23 cellular contexts compared by ENCODE assay signal in the genomic region with DNA sequence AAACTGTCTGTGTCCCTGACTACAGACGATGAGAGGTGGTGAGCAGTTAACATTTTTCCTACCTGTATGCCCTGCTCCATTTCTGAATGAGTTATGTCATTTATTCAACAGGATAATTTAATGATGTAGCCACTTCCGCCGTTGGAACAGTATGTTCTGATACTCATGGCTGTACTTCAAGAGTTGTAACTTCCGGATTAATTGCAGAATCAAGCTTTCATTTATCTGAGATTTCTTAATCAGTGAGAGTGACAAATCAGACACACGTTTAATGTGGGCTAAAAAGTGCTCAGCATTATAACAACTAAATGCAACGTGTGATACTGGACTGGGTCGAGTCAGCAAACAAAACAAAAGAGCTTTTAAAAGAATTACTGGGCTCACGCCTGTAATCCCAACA.
DNase-seq lines count a peak whose midpoint lies in the region; ATAC-seq, FAIRE-seq and TF ChIP-seq lines count a peak whose summit lies in the region.
"Had no signal": no experiment of that assay in that cellular context is flagged by ENCODE, and none has a peak within 500 bp of the region (broad histone marks: within the 10 kb centered on the region; RNA-seq: fewer than 3 reads in every experiment).

No MANE protein-coding gene starts in this region.

- DNase-seq in Karpas-422 (peak; percentile 11), bronchial epithelial cell (ENCODE audit: low read depth) (peak; percentile 71), Right ventricle myocardium superior (no peak), pancreas (no peak), NCI-H2029 (lab: John Stamatoyannopoulos, UW) (no peak), inferior parietal cortex (ENCODE audit: extremely low spot score) (no peak)
- no peak for DNase-seq in activated CD4-positive, alpha-beta memory T cell treated with anti-CD3 and anti-CD28 coated beads, Interleukin-2, amount 10 ng/mL, durations not matched to agents 7 days and 5 days
- DNase-seq: ACHN; activated CD4-positive, alpha-beta memory T cell treated with anti-CD3 and anti-CD28 coated beads for 36 hours; activated gamma-delta T cell; activated naive CD8-positive, alpha-beta T cell treated with anti-CD3 and anti-CD28 coated beads, Interleukin-2, amount 50 U/mL, for 24 hours; brain microvascular endothelial cell; hypothalamus; islet precursor cell; mesenchymal stem cell; naive thymus-derived CD4-positive, alpha-beta T cell; NCI-H1105; NCI-H2081; NCI-H446 treated with DMSO at 0.1 percent for 48 hours; right lobe of liver; stimulated activated CD4-positive, alpha-beta T cell treated with anti-CD3 and anti-CD28 coated beads, Interleukin-15, amount 100 ng/mL, for 24 hours had no signal

- FAIRE-seq in bronchial epithelial cell (lab: Jason Lieb, UNC): no peak
- no peak for FAIRE-seq in pancreas (lab: Jason Lieb, UNC)

- no peaks in the 10 kb centered on the region for H3K9me3 Mint-ChIP-seq in activated CD4-positive, alpha-beta memory T cell treated with anti-CD3 and anti-CD28 coated beads, Interleukin-2, amount 10 ng/mL, durations not matched to agents 7 days and 5 days
- H3K9me3 Mint-ChIP-seq: activated CD4-positive, alpha-beta memory T cell treated with anti-CD3 and anti-CD28 coated beads for 36 hours; activated naive CD8-positive, alpha-beta T cell treated with anti-CD3 and anti-CD28 coated beads, Interleukin-2, amount 50 U/mL, for 24 hours had no signal

- H3K9me3 ChIP-seq in Karpas-422 (ENCODE audit: low read length) (no peaks in the 10 kb centered on the region), pancreas (no peaks in the 10 kb centered on the region)
- H3K9me3 ChIP-seq: BLaER1, right lobe of liver had no signal

- no peak overlapping the region for H3K4me2 ChIP-seq in Karpas-422 (ENCODE audit: low read depth, low read length, poor library complexity, severe bottlenecking)
- H3K4me2 ChIP-seq: BLaER1 had no signal

- no peaks in the 10 kb centered on the region for H4K20me1 ChIP-seq in Karpas-422 (ENCODE audit: insufficient read depth, low read depth, low read length)
- H4K20me1 ChIP-seq: BLaER1 had no signal

- H3K4me3 ChIP-seq in Karpas-422 (ENCODE audit: low read length) (no peak overlapping the region), bronchial epithelial cell (ENCODE audit: low read depth, low read length) (no peak overlapping the region), pancreas (no peak overlapping the region)
- H3K4me3 ChIP-seq: BLaER1, right lobe of liver had no signal

- no peaks in the 10 kb centered on the region for H3K27me3 ChIP-seq in Karpas-422 (ENCODE audit: low read length)
- H3K27me3 ChIP-seq in bronchial epithelial cell (ENCODE audit: control insufficient read depth, insufficient read depth, low read length): no peaks in the 10 kb centered on the region
- no peaks in the 10 kb centered on the region for H3K27me3 ChIP-seq in pancreas
- H3K27me3 ChIP-seq: BLaER1, brain microvascular endothelial cell, right lobe of liver had no signal

- H3K9ac ChIP-seq in Karpas-422 (ENCODE audit: low read length): no peak overlapping the region
- H3K9ac ChIP-seq: BLaER1 had no signal

- H2AFZ ChIP-seq in Karpas-422 (ENCODE audit: low read length): no peak overlapping the region

- H3K4me3 Mint-ChIP-seq in activated CD4-positive, alpha-beta memory T cell treated with anti-CD3 and anti-CD28 coated beads, Interleukin-2, amount 10 ng/mL, durations not matched to agents 7 days and 5 days: no peak overlapping the region
- H3K4me3 Mint-ChIP-seq: activated CD4-positive, alpha-beta memory T cell treated with anti-CD3 and anti-CD28 coated beads for 36 hours; activated naive CD8-positive, alpha-beta T cell treated with anti-CD3 and anti-CD28 coated beads, Interleukin-2, amount 50 U/mL, for 24 hours; naive thymus-derived CD4-positive, alpha-beta T cell had no signal

- no peaks in the 10 kb centered on the region for H3K79me2 ChIP-seq in Karpas-422 (ENCODE audit: low read length)

- peaks cover 17% of the 10 kb centered on the region for H3K27me3 Mint-ChIP-seq in activated CD4-positive, alpha-beta memory T cell treated with anti-CD3 and anti-CD28 coated beads, Interleukin-2, amount 10 ng/mL, durations not matched to agents 7 days and 5 days

- H3K9me2 ChIP-seq in Karpas-422 (replicated peaks; ENCODE audit: insufficient read depth, low read length): no peaks in the 10 kb centered on the region

- no peak for TF ChIP-seq CTCF in bronchial epithelial cell (IDR thresholded peaks at IDR 0.05; ENCODE audit: insufficient read depth, low read length, severe bottlenecking)
- TF ChIP-seq CTCF in pancreas (IDR thresholded peaks at IDR 0.05): no peak

- POLR2A ChIA-PET in activated CD4-positive, alpha-beta memory T cell treated with anti-CD3 and anti-CD28 coated beads, Interleukin-2, amount 10 ng/mL, durations not matched to agents 7 days and 5 days (lab: Charles Lee): no interaction called here

- H3K36me3 ChIP-seq in Karpas-422 (ENCODE audit: insufficient read depth, low read length) (no peaks in the 10 kb centered on the region), bronchial epithelial cell (ENCODE audit: control insufficient read depth, insufficient read depth, low read length) (no peaks in the 10 kb centered on the region), pancreas (no peaks in the 10 kb centered on the region)
- H3K36me3 ChIP-seq: BLaER1, brain microvascular endothelial cell, right lobe of liver had no signal

- intact Hi-C loops in Right ventricle myocardium superior (cut with DNase I): no loop called here
- intact Hi-C loops in pancreas (cut with DNase I): no loop called here

- H3K27ac Mint-ChIP-seq in activated CD4-positive, alpha-beta memory T cell treated with anti-CD3 and anti-CD28 coated beads, Interleukin-2, amount 10 ng/mL, durations not matched to agents 7 days and 5 days: no peak overlapping the region
- H3K27ac Mint-ChIP-seq: activated CD4-positive, alpha-beta memory T cell treated with anti-CD3 and anti-CD28 coated beads for 36 hours; activated naive CD8-positive, alpha-beta T cell treated with anti-CD3 and anti-CD28 coated beads, Interleukin-2, amount 50 U/mL, for 24 hours; naive thymus-derived CD4-positive, alpha-beta T cell had no signal

- CTCF ChIA-PET in activated CD4-positive, alpha-beta memory T cell treated with anti-CD3 and anti-CD28 coated beads, Interleukin-2, amount 10 ng/mL, durations not matched to agents 7 days and 5 days (lab: Charles Lee): no interaction called here

- peak; percentile 80 for ATAC-seq in Right ventricle myocardium superior (ENCODE audit: poor library complexity)
- ATAC-seq in pancreas: peak; percentile 16 to 79 (median 42)
- no peak for ATAC-seq in GM19023 (IDR thresholded peaks at IDR 0.05; ENCODE audit: unreplicated experiment)
- ATAC-seq: activated naive CD8-positive, alpha-beta T cell treated with anti-CD3 and anti-CD28 coated beads, Interleukin-2, amount 50 U/mL, for 24 hours; naive thymus-derived CD4-positive, alpha-beta T cell; right lobe of liver had no signal

- H3K27ac ChIP-seq in Karpas-422 (ENCODE audit: low read length): no peak overlapping the region
- no peak overlapping the region for H3K27ac ChIP-seq in pancreas
- H3K27ac ChIP-seq: BLaER1, brain microvascular endothelial cell, right lobe of liver had no signal

- H3K36me3 Mint-ChIP-seq in activated CD4-positive, alpha-beta memory T cell treated with anti-CD3 and anti-CD28 coated beads, Interleukin-2, amount 10 ng/mL, durations not matched to agents 7 days and 5 days (ENCODE audit: low read depth): no peaks in the 10 kb centered on the region
- H3K36me3 Mint-ChIP-seq: activated CD4-positive, alpha-beta memory T cell treated with anti-CD3 and anti-CD28 coated beads for 36 hours; naive thymus-derived CD4-positive, alpha-beta T cell had no signal

- H3K4me1 ChIP-seq in Karpas-422 (ENCODE audit: low read length) (peaks cover 37% of the 10 kb centered on the region), pancreas (no peaks in the 10 kb centered on the region)
- H3K4me1 ChIP-seq: BLaER1, right lobe of liver had no signal

- no peaks in the 10 kb centered on the region for H3K4me1 Mint-ChIP-seq in activated CD4-positive, alpha-beta memory T cell treated with anti-CD3 and anti-CD28 coated beads, Interleukin-2, amount 10 ng/mL, durations not matched to agents 7 days and 5 days
- H3K4me1 Mint-ChIP-seq: activated naive CD8-positive, alpha-beta T cell treated with anti-CD3 and anti-CD28 coated beads, Interleukin-2, amount 50 U/mL, for 24 hours had no signal

- WGBS in pancreas, 2 donors: 37 to 44% methylated on average over 8 of the region's 8 CpGs

Comparison
In these comparisons a context has a peak if more than half of its experiments do, and no peak if none do; other contexts are left out.
1. DNase-seq: peak in Karpas-422 (single experiment) and bronchial epithelial cell (single experiment); none in Right ventricle myocardium superior (single experiment), pancreas (0 of 6), NCI-H2029 (single experiment), activated CD4-positive, alpha-beta memory T cell treated with anti-CD3 and anti-CD28 coated beads, Interleukin-2, amount 10 ng/mL, durations not matched to agents 7 days and 5 days (single experiment) and inferior parietal cortex (single experiment).